Comparison of ENCODE assay signal across 23 cellular contexts in genomic region chr11:11395126-11395525, GRCh38.
"Had no signal": no experiment of that assay in that cellular context is flagged by ENCODE, and none has a peak within 500 bp of the region (broad histone marks: within the 10 kb centered on the region; RNA-seq: fewer than 3 reads in every experiment).

No MANE protein-coding gene starts in this region.

- H3K27me3 ChIP-seq: SJSA1 had no signal

- DNase-seq: Kasumi-1, MM.1S, NCI-H1092 treated with DMSO at 0.1 percent for 48 hours, NCI-H1436, NCI-H187, NCI-H2029, NCI-H2081 treated with DMSO at 0.1 percent for 48 hours, NCI-H2171, NCI-H226, NCI-H446, NCI-H510A, NCI-H524 treated with DMSO at 0.1 percent for 48 hours, NCI-H69, NCI-H774, Right ventricle myocardium superior, RPMI8226, SIG-M5 had no signal

- H3K9ac ChIP-seq: KMS-11 had no signal

- H3K27ac ChIP-seq: KMS-11, SJSA1, SK-N-MC had no signal

- H3K4me3 ChIP-seq: K562, SJSA1, SK-N-MC had no signal

- H3K9me3 ChIP-seq: SJSA1 had no signal

- ATAC-seq: HepG2, K562 had no signal

- FAIRE-seq: HepG2, K562, RCC 7860 had no signal

- H3K36me3 ChIP-seq: SJSA1 had no signal

- H3K4me2 ChIP-seq: KMS-11 had no signal
